8 cellular contexts compared by ENCODE assay signal in the genomic region with DNA sequence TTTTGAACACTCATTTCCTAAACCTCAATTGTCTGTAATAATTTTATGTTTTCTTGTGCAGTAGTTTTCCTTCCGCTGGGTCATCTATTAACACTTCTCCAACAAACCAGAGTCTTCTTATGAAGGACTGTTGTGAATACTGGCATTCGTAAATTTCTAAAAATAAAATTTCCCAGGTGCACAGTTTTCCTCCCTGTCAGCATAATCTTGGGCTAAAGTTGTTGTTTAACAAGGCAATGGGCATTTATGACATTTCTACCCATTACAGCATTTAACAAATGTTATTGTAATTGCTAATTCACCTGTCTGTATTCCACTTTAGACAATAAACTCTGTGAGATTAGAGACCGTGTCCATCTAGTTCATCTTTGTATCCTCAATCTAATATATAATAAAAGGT. TPM values are rescaled to one million over a fixed set of nuclear protein-coding genes. Genes with fewer than 3 reads are reported as not detected.
DNase-seq lines count a peak whose midpoint lies in the region; ATAC-seq and TF ChIP-seq lines count a peak whose summit lies in the region.

No MANE protein-coding gene starts in this region.

- H3K9me3 ChIP-seq in A673 (ENCODE audit: low read depth, low read length, poor library complexity, severe bottlenecking) = no peaks in the 10 kb centered on the region
- no peaks in the 10 kb centered on the region for H3K9me3 ChIP-seq in HUES48 (ENCODE audit: control insufficient read depth, insufficient read depth, low read length)
- no peaks in the 10 kb centered on the region for H3K9me3 ChIP-seq in muscle layer of duodenum (ENCODE audit: control insufficient read depth in 1 of 2, low read length in 2 of 2)

- BruUV-seq in A673 (replicated peaks; lab: Mats Ljungman, UMichigan) = no TSS peak
- BruUV-seq in MCF 10A (replicated peaks; lab: Mats Ljungman, UMichigan) = no TSS peak

- H3K36me3 ChIP-seq in A673 (ENCODE audit: insufficient read depth, low read length, poor library complexity, severe bottlenecking) = no peaks in the 10 kb centered on the region
- H3K36me3 ChIP-seq in HUES48 (ENCODE audit: control insufficient read depth, insufficient read depth, low read length) = no peaks in the 10 kb centered on the region
- H3K36me3 ChIP-seq in muscle layer of duodenum (ENCODE audit: control insufficient read depth in 1 of 2, insufficient read depth in 2 of 2, low read length in 2 of 2) = no peaks in the 10 kb centered on the region

- peaks cover 21% of the 10 kb centered on the region for H3K27me3 Mint-ChIP-seq in MCF 10A (ENCODE audit: insufficient read depth, unreplicated experiment)

- intact Hi-C loops in A673 (cut with micrococcal nuclease; ENCODE audit: unreplicated experiment) = no loop called here
- intact Hi-C loops in MCF 10A (cut with micrococcal nuclease) = no loop called here

- no peak for ATAC-seq in HG02840 (IDR thresholded peaks at IDR 0.05; ENCODE audit: low FRiP score, unreplicated experiment)

- H3K4me3 ChIP-seq in A673 (ENCODE audit: low read depth, low read length, poor library complexity, severe bottlenecking) = peak overlapping the region; percentile 77
- H3K4me3 ChIP-seq in HUES48 (ENCODE audit: low read depth, low read length) = peak overlapping the region; percentile 86
- peak overlapping the region; percentile 97 to 100 for H3K4me3 ChIP-seq in muscle layer of duodenum (ENCODE audit: low read depth in 1 of 2, low read length in 2 of 2)

- POLR2A ChIA-PET in A673 (lab: Charles Lee; ENCODE audit: low non-redundant PET) = no interaction called here
- POLR2A ChIA-PET in MCF 10A (lab: Yijun Ruan, JAX) = interaction anchor here (0.7 to 4.3 kb wide), 5 partner anchors 10 to 1313 kb away, joined by 3 to 75 read pairs (median 4); partner anchors contain the start of gene FIP1L1

- H3K27ac ChIP-seq in A673 (ENCODE audit: low read depth, low read length, poor library complexity, severe bottlenecking) (no peak overlapping the region), HUES48 (ENCODE audit: low read depth, low read length) (no peak overlapping the region), muscle layer of duodenum (ENCODE audit: low read length) (no peak overlapping the region)

- H3K4me3 Mint-ChIP-seq in MCF 10A (ENCODE audit: unreplicated experiment) = peak overlapping the region; percentile 92

- DNase-seq in A673 (ENCODE audit: low spot score) = no peak
- no peak for DNase-seq in MCF 10A (ENCODE audit: unreplicated experiment)
- DNase-seq in stimulated activated naive CD4-positive, alpha-beta T cell (lab: John Stamatoyannopoulos, UW) = no peak
- no peak for DNase-seq in NCI-H1694 treated with DMSO at 0.1 percent for 48 hours (lab: John Stamatoyannopoulos, UW)
- no peak for DNase-seq in DMS79 (lab: John Stamatoyannopoulos, UW)

- no peak overlapping the region for H3K9ac ChIP-seq in HUES48 (ENCODE audit: low read depth, low read length)

- no peaks in the 10 kb centered on the region for H3K4me1 ChIP-seq in A673 (ENCODE audit: insufficient read depth, low read length, poor library complexity, severe bottlenecking)
- peaks cover 10% of the 10 kb centered on the region; the same call in 1 of the 2 replicates for H3K4me1 ChIP-seq in HUES48 (ENCODE audit: control insufficient read depth, insufficient read depth, low read length)
- H3K4me1 ChIP-seq in muscle layer of duodenum (ENCODE audit: control insufficient read depth in 1 of 2, insufficient read depth in 2 of 2, low read length in 2 of 2) = peaks cover 6 to 46% of the 10 kb centered on the region in 2 donors

- peaks cover 34% of the 10 kb centered on the region for H3K4me1 Mint-ChIP-seq in MCF 10A (ENCODE audit: insufficient read depth, unreplicated experiment)

- TF ChIP-seq CTCF in A673 (conservative IDR thresholded peaks at IDR 0.05; ENCODE audit: low read depth, low read length) (no peak), MCF 10A (IDR thresholded peaks at IDR 0.05; ENCODE audit: unreplicated experiment) (no peak)

- CTCF ChIA-PET in A673 (lab: Charles Lee) (no interaction called here), MCF 10A (lab: Yijun Ruan, JAX) (interaction anchor here (0.7 to 1.4 kb wide), 2 partner anchors 11 to 14 kb away, joined by 3 read pairs; no protein-coding TSS in a partner anchor)

- H3K27me3 ChIP-seq in A673 (replicated peaks; ENCODE audit: insufficient read depth, low read depth, low read length, poor library complexity) (peaks cover 8% of the 10 kb centered on the region), HUES48 (ENCODE audit: control insufficient read depth, insufficient read depth, low read length) (peaks cover 26% of the 10 kb centered on the region), muscle layer of duodenum (ENCODE audit: low read depth, low read length) (no peaks in the 10 kb centered on the region)

- peak overlapping the region; percentile 76 for H3K27ac Mint-ChIP-seq in MCF 10A (ENCODE audit: low read depth, unreplicated experiment)

- peaks cover 6% of the 10 kb centered on the region for H3K36me3 Mint-ChIP-seq in MCF 10A (ENCODE audit: insufficient read depth, unreplicated experiment)

- H3K9me3 Mint-ChIP-seq in MCF 10A (ENCODE audit: unreplicated experiment) = no peaks in the 10 kb centered on the region

RNA-seq across cellular contexts. Expression of gene SCFD2, which starts 1.2 kb away (rescaled TPM):
- total RNA-seq in A673 (2021) (7.3 and 8.4 TPM in 2 replicates), MCF 10A (2022) (16.8 and 19.2 TPM in 2 replicates)

RNA-seq across cellular contexts. Expression of gene FIP1L1, which starts 12.8 kb away (rescaled TPM):
- 30.9 and 40.0 TPM in 2 replicates for total RNA-seq in A673 (2021)
- total RNA-seq in MCF 10A (2022) = 93.3 and 103 TPM in 2 replicates
